34 cellular contexts compared by ENCODE assay signal in the genomic region with DNA sequence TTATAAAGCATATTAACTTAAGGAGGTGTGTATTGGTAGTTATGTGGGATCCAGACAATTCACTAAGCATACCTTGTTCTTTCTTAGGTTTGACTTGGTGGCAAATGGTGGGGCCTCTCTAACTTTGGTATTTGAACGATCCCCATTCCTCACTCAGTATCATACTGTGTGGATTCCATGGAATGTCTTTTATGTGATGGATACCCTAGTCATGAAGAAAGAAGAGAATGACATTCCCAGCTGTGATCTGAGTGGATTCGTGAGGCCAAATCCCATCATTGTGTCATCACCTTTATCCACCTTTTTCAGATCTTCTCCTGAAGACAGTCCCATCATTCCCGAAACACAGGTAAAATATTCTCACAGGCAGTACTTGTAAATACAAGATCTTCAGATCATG.
"Had no signal": no experiment of that assay in that cellular context is flagged by ENCODE, and none has a peak within 500 bp of the region (broad histone marks: within the 10 kb centered on the region; RNA-seq: fewer than 3 reads in every experiment).

No MANE protein-coding gene starts in this region.

- H3K36me3 ChIP-seq: adrenal gland, brain microvascular endothelial cell, breast epithelium had no signal

- H3K4me1 Mint-ChIP-seq: activated CD4-positive, alpha-beta memory T cell treated with anti-CD3 and anti-CD28 coated beads, Interleukin-2, amount 10 ng/mL, durations not matched to agents 7 days and 5 days; activated CD4-positive, alpha-beta T cell treated with anti-CD3 and anti-CD28 coated beads for 36 hours; activated CD4-positive, alpha-beta T cell treated with anti-CD3 and anti-CD28 coated beads, Interleukin-2, amount 10 ng/mL, durations not matched to agents 7 days and 5 days; activated CD8-positive, alpha-beta memory T cell treated with anti-CD3 and anti-CD28 coated beads, Interleukin-2, amount 10 ng/mL, durations not matched to agents 7 days and 5 days; activated naive CD4-positive, alpha-beta T cell treated with anti-CD3 and anti-CD28 coated beads, Interleukin-2, amount 10 ng/mL, durations not matched to agents 7 days and 5 days; activated naive CD4-positive, alpha-beta T cell treated with anti-CD3 and anti-CD28 coated beads, Interleukin-2, amount 50 U/mL, for 24 hours had no signal

- H3K4me1 ChIP-seq: adrenal gland, body of pancreas, breast epithelium had no signal

- ATAC-seq: activated CD4-positive, alpha-beta T cell treated with anti-CD3 and anti-CD28 coated beads for 36 hours; activated CD4-positive, CD25-positive, alpha-beta regulatory T cell treated with anti-CD3 and anti-CD28 coated beads, Interleukin-2, amount 50 U/mL, for 24 hours; activated CD8-positive, alpha-beta memory T cell treated with anti-CD3 and anti-CD28 coated beads, Interleukin-2, amount 10 ng/mL, durations not matched to agents 7 days and 5 days; activated CD8-positive, alpha-beta T cell treated with anti-CD3 and anti-CD28 coated beads, Interleukin-2, amount 10 ng/mL, durations not matched to agents 7 days and 5 days; body of pancreas had no signal

- H3K27me3 Mint-ChIP-seq: activated CD4-positive, alpha-beta T cell treated with anti-CD3 and anti-CD28 coated beads, Interleukin-2, amount 10 ng/mL, durations not matched to agents 7 days and 5 days; activated CD8-positive, alpha-beta memory T cell treated with anti-CD3 and anti-CD28 coated beads, Interleukin-2, amount 10 ng/mL, durations not matched to agents 7 days and 5 days; activated naive CD4-positive, alpha-beta T cell treated with anti-CD3 and anti-CD28 coated beads, Interleukin-2, amount 10 ng/mL, durations not matched to agents 7 days and 5 days; activated naive CD4-positive, alpha-beta T cell treated with anti-CD3 and anti-CD28 coated beads, Interleukin-2, amount 50 U/mL, for 24 hours had no signal

- H3K4me3 ChIP-seq: adrenal gland, body of pancreas, breast epithelium had no signal

- DNase-seq: activated CD4-positive, alpha-beta memory T cell treated with anti-CD3 and anti-CD28 coated beads, Interleukin-2, amount 10 ng/mL, durations not matched to agents 7 days and 5 days; activated CD4-positive, alpha-beta T cell treated with anti-CD3 and anti-CD28 coated beads for 1 hour; activated CD4-positive, alpha-beta T cell treated with anti-CD3 and anti-CD28 coated beads for 36 hours; activated CD4-positive, alpha-beta T cell treated with anti-CD3 and anti-CD28 coated beads for 48 hours; activated CD4-positive, alpha-beta T cell treated with anti-CD3 and anti-CD28 coated beads, Interleukin-2, amount 10 ng/mL, durations not matched to agents 7 days and 5 days; activated CD4-positive, alpha-beta T cell treated with anti-CD3 and anti-CD28 coated beads, Interleukin-2, amount 50 U/mL, for 48 hours; activated CD4-positive, CD25-positive, alpha-beta regulatory T cell; activated CD8-positive, alpha-beta memory T cell treated with anti-CD3 and anti-CD28 coated beads for 24 hours; activated CD8-positive, alpha-beta memory T cell treated with anti-CD3 and anti-CD28 coated beads, Interleukin-2, amount 10 ng/mL, durations not matched to agents 7 days and 5 days; activated CD8-positive, alpha-beta memory T cell treated with anti-CD3 and anti-CD28 coated beads, Interleukin-2, amount 50 U/mL, for 48 hours; activated CD8-positive, alpha-beta T cell treated with anti-CD3 and anti-CD28 coated beads, Interleukin-2, amount 10 ng/mL, durations not matched to agents 7 days and 5 days; activated effector memory CD4-positive, alpha-beta T cell treated with Interleukin-2 at 50 U/mL for 16 hours; activated gamma-delta T cell; activated naive CD4-positive, alpha-beta T cell treated with anti-CD3 and anti-CD28 coated beads, Interleukin-2, amount 10 ng/mL, durations not matched to agents 7 days and 5 days; activated naive CD4-positive, alpha-beta T cell treated with Interleukin-2 at 50 U/mL for 16 hours; activated T-cell treated with anti-CD3 and anti-CD28 coated beads, Interleukin-2, amount 50 U/mL, for 24 hours; activated T-cell treated with anti-CD3 and anti-CD28 coated beads, Interleukin-2, amount 50 U/mL, for 48 hours; adrenal gland; amniotic stem cell; aorta; body of pancreas; brain microvascular endothelial cell; central memory CD4-positive, alpha-beta T cell; T-helper 1 cell; T-helper 2 cell; T-helper 9 cell had no signal

- H3K4me3 Mint-ChIP-seq: activated CD4-positive, alpha-beta memory T cell treated with anti-CD3 and anti-CD28 coated beads, Interleukin-2, amount 10 ng/mL, durations not matched to agents 7 days and 5 days; activated CD4-positive, alpha-beta T cell treated with anti-CD3 and anti-CD28 coated beads for 36 hours; activated CD4-positive, alpha-beta T cell treated with anti-CD3 and anti-CD28 coated beads, Interleukin-2, amount 10 ng/mL, durations not matched to agents 7 days and 5 days; activated CD8-positive, alpha-beta memory T cell treated with anti-CD3 and anti-CD28 coated beads, Interleukin-2, amount 10 ng/mL, durations not matched to agents 7 days and 5 days; activated CD8-positive, alpha-beta T cell treated with anti-CD3 and anti-CD28 coated beads, Interleukin-2, amount 10 ng/mL, durations not matched to agents 7 days and 5 days; activated naive CD4-positive, alpha-beta T cell treated with anti-CD3 and anti-CD28 coated beads, Interleukin-2, amount 10 ng/mL, durations not matched to agents 7 days and 5 days; activated naive CD4-positive, alpha-beta T cell treated with anti-CD3 and anti-CD28 coated beads, Interleukin-2, amount 50 U/mL, for 24 hours; activated naive CD8-positive, alpha-beta T cell; activated T-cell treated with anti-CD3 and anti-CD28 coated beads, Interleukin-2, amount 50 U/mL, for 24 hours; T-helper 1 cell treated with Interleukin-12 subunit alpha and Interleukin-12 subunit beta and Interleukin-4 antibody, amounts not matched to agents 30 μg/mL and 1 μg/mL, for 36 hours; T-helper 2 cell treated with Interferon-gamma antibody and Interleukin-4, amounts not matched to agents 5 μg/mL and 100 μg/mL, for 36 hours had no signal

- H3K9me3 ChIP-seq: adrenal gland, body of pancreas, breast epithelium had no signal

- H3K27ac Mint-ChIP-seq: activated CD4-positive, alpha-beta memory T cell treated with anti-CD3 and anti-CD28 coated beads, Interleukin-2, amount 10 ng/mL, durations not matched to agents 7 days and 5 days; activated CD4-positive, alpha-beta T cell treated with anti-CD3 and anti-CD28 coated beads for 36 hours; activated CD4-positive, alpha-beta T cell treated with anti-CD3 and anti-CD28 coated beads, Interleukin-2, amount 10 ng/mL, durations not matched to agents 7 days and 5 days; activated CD8-positive, alpha-beta memory T cell treated with anti-CD3 and anti-CD28 coated beads, Interleukin-2, amount 10 ng/mL, durations not matched to agents 7 days and 5 days; activated CD8-positive, alpha-beta T cell treated with anti-CD3 and anti-CD28 coated beads, Interleukin-2, amount 10 ng/mL, durations not matched to agents 7 days and 5 days; activated naive CD4-positive, alpha-beta T cell treated with anti-CD3 and anti-CD28 coated beads, Interleukin-2, amount 10 ng/mL, durations not matched to agents 7 days and 5 days; activated naive CD4-positive, alpha-beta T cell treated with anti-CD3 and anti-CD28 coated beads, Interleukin-2, amount 50 U/mL, for 24 hours; activated naive CD8-positive, alpha-beta T cell; activated T-cell treated with anti-CD3 and anti-CD28 coated beads, Interleukin-2, amount 50 U/mL, for 24 hours; activated T-helper 2 cell treated with anti-CD3 and anti-CD28 coated beads, Interferon-gamma antibody, Interleukin-2, Interleukin-4, amounts not matched to agents 10 μg/mL and 5 μg/mL and 100 μg/mL, durations not matched to agents 14 hours and 24 hours and 36 hours; T-helper 1 cell treated with Interleukin-12 subunit alpha and Interleukin-12 subunit beta and Interleukin-4 antibody, amounts not matched to agents 30 μg/mL and 1 μg/mL, for 36 hours; T-helper 2 cell treated with Interferon-gamma antibody and Interleukin-4, amounts not matched to agents 5 μg/mL and 100 μg/mL, for 36 hours had no signal

- H3K9me3 Mint-ChIP-seq: activated CD4-positive, alpha-beta memory T cell treated with anti-CD3 and anti-CD28 coated beads, Interleukin-2, amount 10 ng/mL, durations not matched to agents 7 days and 5 days; activated CD4-positive, alpha-beta T cell treated with anti-CD3 and anti-CD28 coated beads, Interleukin-2, amount 10 ng/mL, durations not matched to agents 7 days and 5 days; activated naive CD4-positive, alpha-beta T cell treated with anti-CD3 and anti-CD28 coated beads, Interleukin-2, amount 10 ng/mL, durations not matched to agents 7 days and 5 days; activated naive CD4-positive, alpha-beta T cell treated with anti-CD3 and anti-CD28 coated beads, Interleukin-2, amount 50 U/mL, for 24 hours; activated T-cell treated with anti-CD3 and anti-CD28 coated beads, Interleukin-2, amount 50 U/mL, for 24 hours; activated T-helper 2 cell treated with anti-CD3 and anti-CD28 coated beads, Interferon-gamma antibody, Interleukin-2, Interleukin-4, amounts not matched to agents 10 μg/mL and 5 μg/mL and 100 μg/mL, durations not matched to agents 14 hours and 24 hours and 36 hours; T-helper 1 cell treated with Interleukin-12 subunit alpha and Interleukin-12 subunit beta and Interleukin-4 antibody, amounts not matched to agents 30 μg/mL and 1 μg/mL, for 36 hours; T-helper 2 cell treated with Interferon-gamma antibody and Interleukin-4, amounts not matched to agents 5 μg/mL and 100 μg/mL, for 36 hours had no signal

- H3K36me3 Mint-ChIP-seq: activated CD8-positive, alpha-beta memory T cell treated with anti-CD3 and anti-CD28 coated beads, Interleukin-2, amount 10 ng/mL, durations not matched to agents 7 days and 5 days; activated naive CD4-positive, alpha-beta T cell treated with anti-CD3 and anti-CD28 coated beads, Interleukin-2, amount 10 ng/mL, durations not matched to agents 7 days and 5 days; activated naive CD4-positive, alpha-beta T cell treated with anti-CD3 and anti-CD28 coated beads, Interleukin-2, amount 50 U/mL, for 24 hours; activated naive CD8-positive, alpha-beta T cell had no signal

- H3K27ac ChIP-seq: adrenal gland, body of pancreas, brain microvascular endothelial cell, breast epithelium, VCaP had no signal

- H3K27me3 ChIP-seq: adrenal gland, body of pancreas, brain microvascular endothelial cell, breast epithelium had no signal
